16 cellular contexts compared by ENCODE assay signal in genomic region chr1:22494144-22494543, GRCh38.
"Had no signal": no experiment of that assay in that cellular context is flagged by ENCODE, and none has a peak within 500 bp of the region (broad histone marks: within the 10 kb centered on the region; RNA-seq: fewer than 3 reads in every experiment).

No MANE protein-coding gene starts in this region.

- DNase-seq: activated CD4-positive, alpha-beta T cell treated with anti-CD3 and anti-CD28 coated beads for 4 hours; activated CD8-positive, alpha-beta memory T cell treated with anti-CD3 and anti-CD28 coated beads, Interleukin-2, amount 50 U/mL, for 48 hours; activated CD8-positive, alpha-beta T cell treated with anti-CD3 and anti-CD28 coated beads for 36 hours; activated naive CD4-positive, alpha-beta T cell treated with anti-CD3 and anti-CD28 coated beads for 36 hours; colonic mucosa; effector CD8-positive, alpha-beta T cell; heart right ventricle; islet precursor cell; left ventricle myocardium inferior; mesenchymal stem cell; pancreas; stimulated activated CD4-positive, alpha-beta T cell treated with anti-CD3 and anti-CD28 coated beads, Interleukin-4, amount 100 ng/mL, for 1 hour; stimulated activated naive CD8-positive, alpha-beta T cell treated with anti-CD3 and anti-CD28 coated beads, Interleukin-15, amount 100 ng/mL, for 72 hours; T1000; testis; WERI-Rb-1 had no signal

- H3K9me3 Mint-ChIP-seq: activated CD8-positive, alpha-beta T cell treated with anti-CD3 and anti-CD28 coated beads for 36 hours; activated naive CD4-positive, alpha-beta T cell treated with anti-CD3 and anti-CD28 coated beads for 36 hours; stimulated activated naive CD8-positive, alpha-beta T cell treated with anti-CD3 and anti-CD28 coated beads, Interleukin-15, amount 100 ng/mL, for 72 hours had no signal

- H3K4me3 Mint-ChIP-seq: activated CD8-positive, alpha-beta T cell treated with anti-CD3 and anti-CD28 coated beads for 36 hours; activated naive CD4-positive, alpha-beta T cell treated with anti-CD3 and anti-CD28 coated beads for 36 hours; stimulated activated naive CD8-positive, alpha-beta T cell treated with anti-CD3 and anti-CD28 coated beads, Interleukin-15, amount 100 ng/mL, for 72 hours had no signal

- H3K4me3 ChIP-seq: colonic mucosa, heart right ventricle, left ventricle myocardium inferior, pancreas, testis had no signal

- H3K4me1 Mint-ChIP-seq: stimulated activated naive CD8-positive, alpha-beta T cell treated with anti-CD3 and anti-CD28 coated beads, Interleukin-15, amount 100 ng/mL, for 72 hours had no signal

- H3K36me3 ChIP-seq: colonic mucosa, pancreas had no signal

- H3K27me3 Mint-ChIP-seq: activated CD8-positive, alpha-beta T cell treated with anti-CD3 and anti-CD28 coated beads for 36 hours; stimulated activated naive CD8-positive, alpha-beta T cell treated with anti-CD3 and anti-CD28 coated beads, Interleukin-15, amount 100 ng/mL, for 72 hours had no signal

- H3K27me3 ChIP-seq: colonic mucosa, heart right ventricle, pancreas, testis had no signal

- H3K27ac ChIP-seq: colonic mucosa, heart right ventricle, left ventricle myocardium inferior, pancreas, testis, WERI-Rb-1 had no signal

- H3K4me1 ChIP-seq: colonic mucosa, testis had no signal

- H3K27ac Mint-ChIP-seq: activated CD8-positive, alpha-beta T cell treated with anti-CD3 and anti-CD28 coated beads for 36 hours; activated naive CD4-positive, alpha-beta T cell treated with anti-CD3 and anti-CD28 coated beads for 36 hours had no signal

- H3K9me3 ChIP-seq: colonic mucosa, heart right ventricle, left ventricle myocardium inferior, pancreas, testis had no signal

- ATAC-seq: activated CD8-positive, alpha-beta T cell treated with anti-CD3 and anti-CD28 coated beads for 36 hours; stimulated activated naive CD8-positive, alpha-beta T cell treated with anti-CD3 and anti-CD28 coated beads, Interleukin-15, amount 100 ng/mL, for 72 hours had no signal
